ENCODE assay signal across 19 cellular contexts in genomic region chr22:42284230-42284591, GRCh38. TPM values are rescaled to one million over a fixed set of nuclear protein-coding genes. Genes with fewer than 3 reads are reported as not detected.
A peak's percentile ranks its signal among the peaks of the same experiment; 100 is the strongest.
DNase-seq lines count a peak whose midpoint lies in the region; ATAC-seq and TF ChIP-seq lines count a peak whose summit lies in the region.
"Had no signal": no experiment of that assay in that cellular context is flagged by ENCODE, and none has a peak within 500 bp of the region (broad histone marks: within the 10 kb centered on the region; RNA-seq: fewer than 3 reads in every experiment).

No MANE protein-coding gene starts in this region.

- no peaks in the 10 kb centered on the region for H3K9me3 Mint-ChIP-seq in activated T-cell treated with anti-CD3 and anti-CD28 coated beads, Interleukin-2, amount 50 U/mL, for 72 hours
- no peaks in the 10 kb centered on the region for H3K9me3 Mint-ChIP-seq in activated B cell treated with CpG ODN at 0.5 μM for 24 hours
- H3K9me3 Mint-ChIP-seq in stimulated activated memory B cell treated with anti-CD40 and anti-IgM and Interleukin-4, amounts not matched to agents 10 μg/mL and 1 μg/mL and 100 μg/mL, for 72 hours: no peaks in the 10 kb centered on the region

- H3K9me3 ChIP-seq in iPS-20b (ENCODE audit: insufficient read depth, low read depth, low read length): no peaks in the 10 kb centered on the region
- H3K9me3 ChIP-seq: right lobe of liver had no signal

- no peak for DNase-seq in activated T-cell treated with anti-CD3 and anti-CD28 coated beads, Interleukin-2, amount 50 U/mL, for 72 hours
- DNase-seq in activated T-cell treated with anti-CD3 and anti-CD28 coated beads for 4 hours (no peak), activated B cell treated with CpG ODN at 0.5 μM for 24 hours (no peak)
- no peak for DNase-seq in activated CD8-positive, alpha-beta memory T cell treated with anti-CD3 and anti-CD28 coated beads, Interleukin-2, amount 50 U/mL, for 4 hours
- DNase-seq: ACHN, brain microvascular endothelial cell, DMS 273 treated with DMSO at 0.1 percent for 48 hours, foreskin melanocyte, HCEC 1CT, KG1, NCI-H1417 treated with DMSO at 0.1 percent for 48 hours, NCI-H510A, PC-3 had no signal

- H3K36me3 ChIP-seq in iPS-20b (ENCODE audit: insufficient read depth, low read depth, low read length): no peaks in the 10 kb centered on the region
- H3K36me3 ChIP-seq: brain microvascular endothelial cell, right lobe of liver had no signal

- no peak overlapping the region for H3K27ac Mint-ChIP-seq in activated T-cell treated with anti-CD3 and anti-CD28 coated beads, Interleukin-2, amount 50 U/mL, for 72 hours
- H3K27ac Mint-ChIP-seq in activated B cell treated with CpG ODN at 0.5 μM for 24 hours: no peak overlapping the region
- peak overlapping the region; percentile 33 for H3K27ac Mint-ChIP-seq in stimulated activated memory B cell treated with anti-CD40 and anti-IgM and Interleukin-4, amounts not matched to agents 10 μg/mL and 1 μg/mL and 100 μg/mL, for 72 hours

- H3K9ac ChIP-seq in iPS-20b (ENCODE audit: low read depth, low read length): no peak overlapping the region

- CTCF ChIA-PET in activated B cell treated with CpG ODN at 0.5 μM for 24 hours (lab: Charles Lee): no interaction called here

- H3K27ac ChIP-seq in iPS-20b (ENCODE audit: low read length): no peak overlapping the region
- H3K27ac ChIP-seq: brain microvascular endothelial cell, right lobe of liver had no signal

- POLR2A ChIA-PET in activated B cell treated with CpG ODN at 0.5 μM for 24 hours (lab: Charles Lee): no interaction called here

- intact Hi-C loops in activated B cell treated with CpG ODN at 0.5 μM for 24 hours (cut with micrococcal nuclease): no loop called here

- no peak for TF ChIP-seq CTCF in activated B cell treated with CpG ODN at 0.5 μM for 24 hours (IDR thresholded peaks at IDR 0.05)

- no peaks in the 10 kb centered on the region for H3K27me3 Mint-ChIP-seq in activated T-cell treated with anti-CD3 and anti-CD28 coated beads, Interleukin-2, amount 50 U/mL, for 72 hours (ENCODE audit: low read depth)
- peaks cover 17% of the 10 kb centered on the region for H3K27me3 Mint-ChIP-seq in activated B cell treated with CpG ODN at 0.5 μM for 24 hours
- peaks cover 50% of the 10 kb centered on the region for H3K27me3 Mint-ChIP-seq in stimulated activated memory B cell treated with anti-CD40 and anti-IgM and Interleukin-4, amounts not matched to agents 10 μg/mL and 1 μg/mL and 100 μg/mL, for 72 hours

- H3K4me3 Mint-ChIP-seq in activated T-cell treated with anti-CD3 and anti-CD28 coated beads, Interleukin-2, amount 50 U/mL, for 72 hours: peak overlapping the region; percentile 66 to 78
- peak overlapping the region; percentile 28 for H3K4me3 Mint-ChIP-seq in activated B cell treated with CpG ODN at 0.5 μM for 24 hours
- H3K4me3 Mint-ChIP-seq in stimulated activated memory B cell treated with anti-CD40 and anti-IgM and Interleukin-4, amounts not matched to agents 10 μg/mL and 1 μg/mL and 100 μg/mL, for 72 hours: no peak overlapping the region

- no peaks in the 10 kb centered on the region for H3K36me3 Mint-ChIP-seq in activated T-cell treated with anti-CD3 and anti-CD28 coated beads, Interleukin-2, amount 50 U/mL, for 72 hours (ENCODE audit: insufficient read depth in 2 of 2)
- no peaks in the 10 kb centered on the region for H3K36me3 Mint-ChIP-seq in activated B cell treated with CpG ODN at 0.5 μM for 24 hours (ENCODE audit: low read depth)
- H3K36me3 Mint-ChIP-seq in stimulated activated memory B cell treated with anti-CD40 and anti-IgM and Interleukin-4, amounts not matched to agents 10 μg/mL and 1 μg/mL and 100 μg/mL, for 72 hours: no peaks in the 10 kb centered on the region

- peaks cover 3% of the 10 kb centered on the region; the same call in 1 of the 2 replicates for H3K4me1 ChIP-seq in iPS-20b (ENCODE audit: insufficient read depth, low read length)

- peaks cover 37% of the 10 kb centered on the region for H3K4me1 Mint-ChIP-seq in activated T-cell treated with anti-CD3 and anti-CD28 coated beads, Interleukin-2, amount 50 U/mL, for 72 hours (ENCODE audit: low read depth)
- peaks cover 29% of the 10 kb centered on the region for H3K4me1 Mint-ChIP-seq in activated B cell treated with CpG ODN at 0.5 μM for 24 hours
- peaks cover 28% of the 10 kb centered on the region for H3K4me1 Mint-ChIP-seq in stimulated activated memory B cell treated with anti-CD40 and anti-IgM and Interleukin-4, amounts not matched to agents 10 μg/mL and 1 μg/mL and 100 μg/mL, for 72 hours

- peaks cover 82% of the 10 kb centered on the region for H3K27me3 ChIP-seq in iPS-20b (ENCODE audit: insufficient read depth, low read length)

- H3K4me3 ChIP-seq in iPS-20b (ENCODE audit: low read length): peak overlapping the region; percentile 56; the same call in 1 of the 2 replicates

- ATAC-seq in activated T-cell treated with anti-CD3 and anti-CD28 coated beads, Interleukin-2, amount 50 U/mL, for 72 hours (replicated peaks in 1 of 2): no peak
- ATAC-seq in activated B cell treated with CpG ODN at 0.5 μM for 24 hours (ENCODE audit: low read depth) (no peak), GM21447 (IDR thresholded peaks at IDR 0.05; ENCODE audit: unreplicated experiment) (no peak), GM18907 (IDR thresholded peaks at IDR 0.05; ENCODE audit: unreplicated experiment) (no peak)
- no peak for ATAC-seq in stimulated activated memory B cell treated with anti-CD40 and anti-IgM and Interleukin-4, amounts not matched to agents 10 μg/mL and 1 μg/mL and 100 μg/mL, for 72 hours
- ATAC-seq: PC-3, SK-N-SH treated with all-trans-retinoic acid at 6 μM for 48 hours had no signal

RNA-seq across cellular contexts. Expression of gene TCF20, which starts 13.8 kb away (rescaled TPM):
- 10 to 100 TPM; 64.0 to 82.8 TPM for total RNA-seq in activated T-cell treated with anti-CD3 and anti-CD28 coated beads, Interleukin-2, amount 50 U/mL, for 72 hours
- 52.0 and 62.1 TPM in 2 replicates for total RNA-seq in activated B cell treated with CpG ODN at 0.5 μM for 24 hours
